1 cellular context compared by ENCODE assay signal in genomic region chr7:13827716-13828115, GRCh38.
TF ChIP-seq lines count a peak whose summit lies in the region.

No MANE protein-coding gene starts in this region.

TF ChIP-seq in IMR-90, 13 proteins besides CTCF, POLR2A, EP300 and RAD21:
- TF ChIP-seq SMC3 (IDR thresholded peaks at IDR 0.05; ENCODE audit: low read depth, low read length) (no peak), CEBPB (IDR thresholded peaks at IDR 0.05; ENCODE audit: low read depth, low read length) (no peak), FOS (IDR thresholded peaks at IDR 0.05; ENCODE audit: low read depth, low read length) (peak; percentile 45; the same call in 1 of the 2 replicates)
